ENCODE assay signal across 7 cellular contexts in the genomic region with DNA sequence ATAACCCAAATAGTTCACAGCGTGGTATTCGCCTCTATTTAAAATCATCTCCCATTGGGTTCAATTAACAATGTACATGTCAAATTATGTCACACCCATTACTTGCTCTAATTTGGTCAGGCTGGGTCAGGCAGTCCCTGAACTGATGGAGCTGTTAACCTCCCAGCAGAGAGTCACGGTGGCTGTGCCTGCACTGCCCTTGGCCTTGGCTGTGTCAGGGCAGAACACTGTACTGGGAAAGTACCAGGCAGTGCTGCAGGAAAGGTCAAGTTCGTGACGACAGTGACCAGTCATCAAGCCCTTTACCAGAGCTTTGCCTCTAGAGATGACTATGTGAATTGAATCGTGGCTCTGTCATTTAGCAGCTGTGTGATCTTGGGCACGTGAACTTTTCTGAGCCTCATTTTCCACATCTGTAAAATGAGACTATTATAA.
DNase-seq lines count a peak whose midpoint lies in the region; ATAC-seq and TF ChIP-seq lines count a peak whose summit lies in the region.

No MANE protein-coding gene starts in this region.

- no peaks in the 10 kb centered on the region for H3K9me3 Mint-ChIP-seq in GM23338

- H3K27me3 ChIP-seq in GM23338 (ENCODE audit: insufficient read depth): no peaks in the 10 kb centered on the region
- no peaks in the 10 kb centered on the region for H3K27me3 ChIP-seq in OCI-LY3 (ENCODE audit: low read depth, low read length)
- H3K27me3 ChIP-seq in heart right ventricle: no peaks in the 10 kb centered on the region
- H3K27me3 ChIP-seq in tibial nerve: no peaks in the 10 kb centered on the region

- H3F3A ChIP-seq in GM23338 (replicated peaks; ENCODE audit: low read depth): no peaks in the 10 kb centered on the region

- ATAC-seq in GM18861 (IDR thresholded peaks at IDR 0.05; ENCODE audit: unreplicated experiment): peak; percentile 96
- peak; percentile 37; the same call in 1 of the 3 replicates for ATAC-seq in GM23338
- peak in 6 of 8 donors; percentile 52 to 95 (median 68) for ATAC-seq in heart right ventricle

- H3K9ac ChIP-seq in OCI-LY3 (ENCODE audit: low read length): no peak overlapping the region

- peak overlapping the region; percentile 43; the same call in 1 of the 2 replicates for H2AFZ ChIP-seq in GM23338
- H2AFZ ChIP-seq in OCI-LY3 (ENCODE audit: low read depth, low read length): peak overlapping the region; percentile 51; the same call in 1 of the 2 replicates

- no peaks in the 10 kb centered on the region for H3K4me1 Mint-ChIP-seq in GM23338

- intact Hi-C loops in heart right ventricle (cut with DNase I): no loop called here

- no peak overlapping the region; the same call in 1 of the 2 replicates for H3K27ac Mint-ChIP-seq in GM23338

- no peaks in the 10 kb centered on the region for H3K4me1 ChIP-seq in GM23338 (ENCODE audit: insufficient read depth)
- H3K4me1 ChIP-seq in OCI-LY3 (ENCODE audit: low read length): peaks cover 11% of the 10 kb centered on the region
- peaks cover 0 to 23% (median 3%) of the 10 kb centered on the region in 9 donors for H3K4me1 ChIP-seq in heart right ventricle
- peaks cover 0 to 3% (median 0%) of the 10 kb centered on the region in 4 donors for H3K4me1 ChIP-seq in tibial nerve

- H3K27me3 Mint-ChIP-seq in GM23338 (ENCODE audit: insufficient read depth, low read depth, poor library complexity): peaks cover 1% of the 10 kb centered on the region

- H3K9me3 ChIP-seq in OCI-LY3 (ENCODE audit: insufficient read depth, low read length) (no peaks in the 10 kb centered on the region), heart right ventricle (no peaks in the 10 kb centered on the region), tibial nerve (no peaks in the 10 kb centered on the region)

- peak in 1 of 2 donors; percentile 31 for TF ChIP-seq EP300 in tibial nerve (IDR thresholded peaks at IDR 0.05)

- H3K4me3 ChIP-seq in GM23338 (no peak overlapping the region), OCI-LY3 (ENCODE audit: low read length) (no peak overlapping the region), heart right ventricle (no peak overlapping the region), tibial nerve (no peak overlapping the region), coronary artery (no peak overlapping the region)

- H3K9me2 ChIP-seq in GM23338 (ENCODE audit: insufficient read depth): no peaks in the 10 kb centered on the region

- H3K27ac ChIP-seq in GM23338 (ENCODE audit: low read depth): no peak overlapping the region
- H3K27ac ChIP-seq in OCI-LY3 (ENCODE audit: low read length): no peak overlapping the region
- H3K27ac ChIP-seq in heart right ventricle: peak overlapping the region in 4 of 10 donors; percentile 9 to 56 (median 36)
- peak overlapping the region in 1 of 4 donors; percentile 68 for H3K27ac ChIP-seq in tibial nerve
- peak overlapping the region in 1 of 2 donors; percentile 5 for H3K27ac ChIP-seq in coronary artery

- H4K20me1 ChIP-seq in GM23338 (replicated peaks; ENCODE audit: insufficient read depth) (no peaks in the 10 kb centered on the region), OCI-LY3 (ENCODE audit: insufficient read depth, low read length) (no peaks in the 10 kb centered on the region)

- 54 to 65% methylated on average over 7 of the region's 7 CpGs for WGBS in heart right ventricle, 2 donors
- 40 to 46% methylated on average over 7 of the region's 7 CpGs for WGBS in tibial nerve, 2 donors

- no peak overlapping the region for H3K4me2 ChIP-seq in GM23338
- peak overlapping the region; percentile 5 for H3K4me2 ChIP-seq in OCI-LY3 (ENCODE audit: low read length)

- no peaks in the 10 kb centered on the region for H3K36me3 ChIP-seq in GM23338 (ENCODE audit: insufficient read depth)
- H3K36me3 ChIP-seq in OCI-LY3 (replicated peaks; ENCODE audit: low read depth, low read length): no peaks in the 10 kb centered on the region
- no peaks in the 10 kb centered on the region for H3K36me3 ChIP-seq in heart right ventricle
- H3K36me3 ChIP-seq in tibial nerve: no peaks in the 10 kb centered on the region

- no peak overlapping the region for H3K4me3 Mint-ChIP-seq in GM23338

- no peaks in the 10 kb centered on the region for H3K36me3 Mint-ChIP-seq in GM23338 (ENCODE audit: low read depth)

- DNase-seq in GM23338 (ENCODE audit: low spot score) (no peak), heart right ventricle (peak in 1 of 2 donors; percentile 36), tibial nerve (ENCODE audit: low spot score in 2 of 2) (no peak), coronary artery (ENCODE audit: low spot score) (no peak), NCI-H2107 (lab: John Stamatoyannopoulos, UW) (no peak)

- H3K79me2 ChIP-seq in GM23338 (replicated peaks; ENCODE audit: insufficient read depth): no peaks in the 10 kb centered on the region
- H3K79me2 ChIP-seq in OCI-LY3 (ENCODE audit: low read length): no peaks in the 10 kb centered on the region

- TF ChIP-seq CTCF in GM23338 (conservative IDR thresholded peaks at IDR 0.05; ENCODE audit: low read depth in 2 of 2): no peak
- no peak for TF ChIP-seq CTCF in OCI-LY3 (IDR thresholded peaks at IDR 0.05; ENCODE audit: low read depth, low read length)
- no peak for TF ChIP-seq CTCF in heart right ventricle (IDR thresholded peaks at IDR 0.05)
- TF ChIP-seq CTCF in tibial nerve (IDR thresholded peaks at IDR 0.05): no peak
- no peak for TF ChIP-seq CTCF in coronary artery (IDR thresholded peaks at IDR 0.05)

- no peak for TF ChIP-seq POLR2A in tibial nerve (IDR thresholded peaks at IDR 0.05)

TF ChIP-seq in GM23338, 12 proteins besides CTCF, POLR2A, EP300 and RAD21:
- no peak for TF ChIP-seq POLR2AphosphoS5 (IDR thresholded peaks at IDR 0.05; ENCODE audit: low read depth)
- no peak for TF ChIP-seq EZH2phosphoT487 (IDR thresholded peaks at IDR 0.05; ENCODE audit: unreplicated experiment)
- TF ChIP-seq, protein P1, sequence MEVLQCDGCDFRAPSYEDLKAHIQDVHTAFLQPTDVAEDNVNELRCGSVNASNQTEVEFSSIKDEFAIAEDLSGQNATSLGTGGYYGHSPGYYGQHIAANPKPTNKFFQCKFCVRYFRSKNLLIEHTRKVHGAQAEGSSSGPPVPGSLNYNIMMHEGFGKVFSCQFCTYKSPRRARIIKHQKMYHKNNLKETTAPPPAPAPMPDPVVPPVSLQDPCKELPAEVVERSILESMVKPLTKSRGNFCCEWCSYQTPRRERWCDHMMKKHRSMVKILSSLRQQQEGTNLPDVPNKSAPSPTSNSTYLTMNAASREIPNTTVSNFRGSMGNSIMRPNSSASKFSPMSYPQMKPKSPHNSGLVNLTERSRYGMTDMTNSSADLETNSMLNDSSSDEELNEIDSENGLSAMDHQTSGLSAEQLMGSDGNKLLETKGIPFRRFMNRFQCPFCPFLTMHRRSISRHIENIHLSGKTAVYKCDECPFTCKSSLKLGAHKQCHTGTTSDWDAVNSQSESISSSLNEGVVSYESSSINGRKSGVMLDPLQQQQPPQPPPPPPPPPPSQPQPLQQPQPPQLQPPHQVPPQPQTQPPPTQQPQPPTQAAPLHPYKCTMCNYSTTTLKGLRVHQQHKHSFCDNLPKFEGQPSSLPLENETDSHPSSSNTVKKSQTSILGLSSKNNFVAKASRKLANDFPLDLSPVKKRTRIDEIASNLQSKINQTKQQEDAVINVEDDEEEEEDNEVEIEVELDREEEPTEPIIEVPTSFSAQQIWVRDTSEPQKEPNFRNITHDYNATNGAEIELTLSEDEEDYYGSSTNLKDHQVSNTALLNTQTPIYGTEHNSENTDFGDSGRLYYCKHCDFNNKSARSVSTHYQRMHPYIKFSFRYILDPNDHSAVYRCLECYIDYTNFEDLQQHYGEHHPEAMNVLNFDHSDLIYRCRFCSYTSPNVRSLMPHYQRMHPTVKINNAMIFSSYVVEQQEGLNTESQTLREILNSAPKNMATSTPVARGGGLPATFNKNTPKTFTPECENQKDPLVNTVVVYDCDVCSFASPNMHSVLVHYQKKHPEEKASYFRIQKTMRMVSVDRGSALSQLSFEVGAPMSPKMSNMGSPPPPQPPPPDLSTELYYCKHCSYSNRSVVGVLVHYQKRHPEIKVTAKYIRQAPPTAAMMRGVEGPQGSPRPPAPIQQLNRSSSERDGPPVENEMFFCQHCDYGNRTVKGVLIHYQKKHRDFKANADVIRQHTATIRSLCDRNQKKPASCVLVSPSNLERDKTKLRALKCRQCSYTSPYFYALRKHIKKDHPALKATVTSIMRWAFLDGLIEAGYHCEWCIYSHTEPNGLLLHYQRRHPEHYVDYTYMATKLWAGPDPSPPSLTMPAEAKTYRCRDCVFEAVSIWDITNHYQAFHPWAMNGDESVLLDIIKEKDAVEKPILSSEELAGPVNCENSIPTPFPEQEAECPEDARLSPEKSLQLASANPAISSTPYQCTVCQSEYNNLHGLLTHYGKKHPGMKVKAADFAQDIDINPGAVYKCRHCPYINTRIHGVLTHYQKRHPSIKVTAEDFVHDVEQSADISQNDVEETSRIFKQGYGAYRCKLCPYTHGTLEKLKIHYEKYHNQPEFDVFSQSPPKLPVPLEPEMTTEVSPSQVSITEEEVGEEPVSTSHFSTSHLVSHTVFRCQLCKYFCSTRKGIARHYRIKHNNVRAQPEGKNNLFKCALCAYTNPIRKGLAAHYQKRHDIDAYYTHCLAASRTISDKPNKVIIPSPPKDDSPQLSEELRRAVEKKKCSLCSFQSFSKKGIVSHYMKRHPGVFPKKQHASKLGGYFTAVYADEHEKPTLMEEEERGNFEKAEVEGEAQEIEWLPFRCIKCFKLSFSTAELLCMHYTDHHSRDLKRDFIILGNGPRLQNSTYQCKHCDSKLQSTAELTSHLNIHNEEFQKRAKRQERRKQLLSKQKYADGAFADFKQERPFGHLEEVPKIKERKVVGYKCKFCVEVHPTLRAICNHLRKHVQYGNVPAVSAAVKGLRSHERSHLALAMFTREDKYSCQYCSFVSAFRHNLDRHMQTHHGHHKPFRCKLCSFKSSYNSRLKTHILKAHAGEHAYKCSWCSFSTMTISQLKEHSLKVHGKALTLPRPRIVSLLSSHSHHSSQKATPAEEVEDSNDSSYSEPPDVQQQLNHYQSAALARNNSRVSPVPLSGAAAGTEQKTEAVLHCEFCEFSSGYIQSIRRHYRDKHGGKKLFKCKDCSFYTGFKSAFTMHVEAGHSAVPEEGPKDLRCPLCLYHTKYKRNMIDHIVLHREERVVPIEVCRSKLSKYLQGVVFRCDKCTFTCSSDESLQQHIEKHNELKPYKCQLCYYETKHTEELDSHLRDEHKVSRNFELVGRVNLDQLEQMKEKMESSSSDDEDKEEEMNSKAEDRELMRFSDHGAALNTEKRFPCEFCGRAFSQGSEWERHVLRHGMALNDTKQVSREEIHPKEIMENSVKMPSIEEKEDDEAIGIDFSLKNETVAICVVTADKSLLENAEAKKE (CRISPR knock-in tag; IDR thresholded peaks at IDR 0.05): no peak

Comparison
In these comparisons a context has a peak if more than half of its experiments do, and no peak if none do; other contexts are left out.
1. ATAC-seq: peak in every context shown above with its lines; median percentile 96 in GM18861; 68 in heart right ventricle; 37 in GM23338.